Comparison of ENCODE assay signal across 18 cellular contexts in the genomic region with DNA sequence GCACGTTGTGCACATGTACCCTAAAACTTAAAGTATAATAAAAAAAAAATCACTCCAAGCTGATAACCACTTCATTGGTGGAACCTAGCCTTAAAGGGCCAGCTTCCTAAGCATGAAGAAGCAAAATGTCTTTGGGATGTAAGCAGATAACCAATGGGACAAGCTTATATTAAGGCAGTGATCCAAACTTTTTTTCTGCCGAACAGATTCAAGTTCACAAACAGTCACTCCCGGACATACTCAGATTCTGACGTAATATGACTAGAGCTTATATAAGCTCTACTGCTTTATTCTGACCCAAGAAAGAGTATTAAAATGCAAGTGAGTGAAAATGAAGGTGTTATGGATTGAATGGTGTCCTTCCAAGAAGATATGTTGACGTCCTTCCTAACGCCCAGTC.
"Had no signal": no experiment of that assay in that cellular context is flagged by ENCODE, and none has a peak within 500 bp of the region (broad histone marks: within the 10 kb centered on the region; RNA-seq: fewer than 3 reads in every experiment).

No MANE protein-coding gene starts in this region.

- ATAC-seq: effector memory CD8-positive, alpha-beta T cell; gastroesophageal sphincter; left cardiac atrium; lower lobe of right lung; natural killer cell had no signal

- H3K4me2 ChIP-seq: smooth muscle cell had no signal

- H3K4me1 ChIP-seq: esophagus muscularis mucosa, gastroesophageal sphincter, lower lobe of right lung, right atrium auricular region had no signal

- H3K9me3 ChIP-seq: lower lobe of right lung, ovary had no signal

- H3K4me3 ChIP-seq: esophagus muscularis mucosa, gastroesophageal sphincter, left ventricle myocardium inferior, lower lobe of right lung, ovary, right atrium auricular region, smooth muscle cell had no signal

- H3K27ac ChIP-seq: epithelial cell of prostate, esophagus muscularis mucosa, gastroesophageal sphincter, left ventricle myocardium inferior, lower lobe of right lung, ovary, right atrium auricular region had no signal

- H3K36me3 ChIP-seq: esophagus muscularis mucosa, gastroesophageal sphincter, left ventricle myocardium inferior, lower lobe of right lung, ovary, right atrium auricular region had no signal

- DNase-seq: effector memory CD8-positive, alpha-beta T cell; foreskin fibroblast; immature natural killer cell; kidney; left cardiac atrium; left ventricle myocardium inferior; lower lobe of right lung; natural killer cell; ovary; stimulated activated CD4-positive, alpha-beta T cell treated with anti-CD3 and anti-CD28 coated beads, Interleukin-2, amount 100 ng/mL, for 48 hours; stimulated activated naive CD4-positive, alpha-beta T cell treated with Interleukin-2 at 50 U/mL for 16 hours; trophoblast cell had no signal

- FAIRE-seq: colon, kidney had no signal

- H3K27me3 ChIP-seq: esophagus muscularis mucosa, gastroesophageal sphincter, ovary, right atrium auricular region had no signal
